ENCODE assay signal across 32 cellular contexts in the genomic region with DNA sequence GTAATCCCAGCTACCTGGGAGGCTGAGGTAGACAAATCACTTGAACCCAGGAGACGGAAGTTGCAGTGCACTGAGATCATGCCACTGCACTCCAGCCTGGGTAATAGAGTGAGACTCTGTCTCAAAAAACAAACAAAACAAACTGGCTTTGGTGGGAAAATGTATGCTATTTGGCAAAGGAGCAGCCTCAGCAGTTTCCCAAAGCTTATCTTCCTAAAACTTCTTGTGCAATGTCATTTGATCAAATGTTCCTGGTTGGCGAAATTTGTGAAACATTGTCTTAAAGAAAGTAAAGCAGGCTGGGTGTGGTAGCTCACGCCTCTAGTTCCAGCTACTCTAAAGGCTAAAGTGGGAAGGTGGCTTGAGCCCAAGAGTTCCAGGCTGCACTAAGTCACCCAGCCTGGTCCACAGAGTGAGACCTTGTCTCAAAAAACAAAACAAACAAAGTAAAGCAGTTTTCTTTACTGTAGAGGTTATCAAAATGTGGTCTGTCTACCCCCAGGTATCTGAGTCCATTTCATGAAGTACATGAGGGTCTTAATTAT.
"Had no signal": no experiment of that assay in that cellular context is flagged by ENCODE, and none has a peak within 500 bp of the region (broad histone marks: within the 10 kb centered on the region; RNA-seq: fewer than 3 reads in every experiment).

No MANE protein-coding gene starts in this region.

- H3K27me3 Mint-ChIP-seq: activated B cell treated with CpG ODN at 0.5 μM for 24 hours; activated CD8-positive, alpha-beta T cell treated with anti-CD3 and anti-CD28 coated beads for 36 hours; activated naive CD4-positive, alpha-beta T cell treated with anti-CD3 and anti-CD28 coated beads, Interleukin-2, amount 50 U/mL, for 24 hours; activated naive CD8-positive, alpha-beta T cell treated with anti-CD3 and anti-CD28 coated beads for 36 hours; activated naive CD8-positive, alpha-beta T cell treated with anti-CD3 and anti-CD28 coated beads, Interleukin-2, amount 50 U/mL, for 24 hours; activated T-helper 17 cell treated with anti-CD3 and anti-CD28 coated beads, Interleukin-2, amount 50 U/mL, for 72 hours; T-helper 17 cell had no signal

- DNase-seq: activated B cell treated with CpG ODN at 0.5 μM for 24 hours; activated CD4-positive, alpha-beta T cell treated with anti-CD3 and anti-CD28 coated beads for 48 hours; activated CD4-positive, alpha-beta T cell treated with anti-CD3 and anti-CD28 coated beads, Interleukin-2, amount 50 U/mL, for 1 hour; activated CD4-positive, alpha-beta T cell treated with anti-CD3 and anti-CD28 coated beads, Interleukin-2, amount 50 U/mL, for 48 hours; activated CD8-positive, alpha-beta memory T cell treated with anti-CD3 and anti-CD28 coated beads for 24 hours; activated CD8-positive, alpha-beta T cell treated with anti-CD3 and anti-CD28 coated beads for 36 hours; activated effector memory CD4-positive, alpha-beta T cell treated with Interleukin-2 at 50 U/mL for 16 hours; activated naive CD4-positive, alpha-beta T cell treated with anti-CD3 and anti-CD28 coated beads for 36 hours; activated naive CD8-positive, alpha-beta T cell treated with anti-CD3 and anti-CD28 coated beads for 36 hours; activated naive CD8-positive, alpha-beta T cell treated with anti-CD3 and anti-CD28 coated beads, Interleukin-2, amount 50 U/mL, for 24 hours; activated T-cell treated with anti-CD3 and anti-CD28 coated beads, Interleukin-2, amount 50 U/mL, for 4 hours; adrenal gland; amygdala; aorta; body of pancreas; caudate nucleus; cortex of kidney; dermis blood vessel endothelial cell; effector CD4-positive, alpha-beta T cell; effector memory CD8-positive, alpha-beta T cell; esophagus squamous epithelium; foreskin melanocyte; head of caudate nucleus; T-helper 1 cell; T-helper 17 cell; T1000 had no signal

- H3K4me3 ChIP-seq: adrenal gland, body of pancreas, esophagus squamous epithelium, gastroesophageal sphincter had no signal

- H3K36me3 ChIP-seq: adrenal gland, esophagus squamous epithelium, gastroesophageal sphincter had no signal

- H3K9me3 Mint-ChIP-seq: activated B cell treated with CpG ODN at 0.5 μM for 24 hours; activated CD8-positive, alpha-beta T cell treated with anti-CD3 and anti-CD28 coated beads for 36 hours; activated naive CD4-positive, alpha-beta T cell treated with anti-CD3 and anti-CD28 coated beads for 36 hours; activated naive CD4-positive, alpha-beta T cell treated with anti-CD3 and anti-CD28 coated beads, Interleukin-2, amount 50 U/mL, for 24 hours; activated naive CD8-positive, alpha-beta T cell treated with anti-CD3 and anti-CD28 coated beads for 36 hours; activated naive CD8-positive, alpha-beta T cell treated with anti-CD3 and anti-CD28 coated beads, Interleukin-2, amount 50 U/mL, for 24 hours; activated T-cell treated with anti-CD3 and anti-CD28 coated beads, Interleukin-2, amount 50 U/mL, for 4 hours; activated T-helper 17 cell treated with anti-CD3 and anti-CD28 coated beads, Interleukin-2, amount 50 U/mL, for 72 hours; effector memory CD8-positive, alpha-beta T cell had no signal

- H3K4me1 Mint-ChIP-seq: activated naive CD8-positive, alpha-beta T cell treated with anti-CD3 and anti-CD28 coated beads, Interleukin-2, amount 50 U/mL, for 24 hours; activated T-helper 17 cell treated with anti-CD3 and anti-CD28 coated beads, Interleukin-2, amount 50 U/mL, for 72 hours had no signal

- ATAC-seq: activated CD4-positive, CD25-positive, alpha-beta regulatory T cell treated with anti-CD3 and anti-CD28 coated beads, Interleukin-2, amount 50 U/mL, for 24 hours; activated CD8-positive, alpha-beta T cell treated with anti-CD3 and anti-CD28 coated beads for 36 hours; activated naive CD8-positive, alpha-beta T cell treated with anti-CD3 and anti-CD28 coated beads, Interleukin-2, amount 50 U/mL, for 24 hours; activated T-cell treated with anti-CD3 and anti-CD28 coated beads, Interleukin-2, amount 50 U/mL, for 4 hours; activated T-helper 17 cell treated with anti-CD3 and anti-CD28 coated beads, Interleukin-2, amount 50 U/mL, for 72 hours; body of pancreas; effector memory CD8-positive, alpha-beta T cell; gastroesophageal sphincter; T-helper 17 cell had no signal

- H3K4me3 Mint-ChIP-seq: activated B cell treated with CpG ODN at 0.5 μM for 24 hours; activated CD8-positive, alpha-beta T cell treated with anti-CD3 and anti-CD28 coated beads for 36 hours; activated naive CD4-positive, alpha-beta T cell treated with anti-CD3 and anti-CD28 coated beads for 36 hours; activated naive CD4-positive, alpha-beta T cell treated with anti-CD3 and anti-CD28 coated beads, Interleukin-2, amount 50 U/mL, for 24 hours; activated naive CD8-positive, alpha-beta T cell treated with anti-CD3 and anti-CD28 coated beads for 36 hours; activated naive CD8-positive, alpha-beta T cell treated with anti-CD3 and anti-CD28 coated beads, Interleukin-2, amount 50 U/mL, for 24 hours; activated T-cell treated with anti-CD3 and anti-CD28 coated beads, Interleukin-2, amount 50 U/mL, for 4 hours; activated T-helper 17 cell treated with anti-CD3 and anti-CD28 coated beads, Interleukin-2, amount 50 U/mL, for 72 hours; effector memory CD8-positive, alpha-beta T cell; T-helper 17 cell; T-helper 2 cell treated with Interferon-gamma antibody and Interleukin-4, amounts not matched to agents 5 μg/mL and 100 μg/mL, for 36 hours had no signal

- H3K36me3 Mint-ChIP-seq: activated naive CD4-positive, alpha-beta T cell treated with anti-CD3 and anti-CD28 coated beads, Interleukin-2, amount 50 U/mL, for 24 hours; activated naive CD8-positive, alpha-beta T cell treated with anti-CD3 and anti-CD28 coated beads for 36 hours had no signal

- H3K9me3 ChIP-seq: adrenal gland, body of pancreas, esophagus squamous epithelium, gastroesophageal sphincter had no signal

- H3K4me1 ChIP-seq: adrenal gland, body of pancreas, gastroesophageal sphincter had no signal

- H3K27ac Mint-ChIP-seq: activated B cell treated with CpG ODN at 0.5 μM for 24 hours; activated CD8-positive, alpha-beta T cell treated with anti-CD3 and anti-CD28 coated beads for 36 hours; activated naive CD4-positive, alpha-beta T cell treated with anti-CD3 and anti-CD28 coated beads for 36 hours; activated naive CD4-positive, alpha-beta T cell treated with anti-CD3 and anti-CD28 coated beads, Interleukin-2, amount 50 U/mL, for 24 hours; activated naive CD8-positive, alpha-beta T cell treated with anti-CD3 and anti-CD28 coated beads for 36 hours; activated naive CD8-positive, alpha-beta T cell treated with anti-CD3 and anti-CD28 coated beads, Interleukin-2, amount 50 U/mL, for 24 hours; activated T-helper 17 cell treated with anti-CD3 and anti-CD28 coated beads, Interleukin-2, amount 50 U/mL, for 72 hours; effector memory CD8-positive, alpha-beta T cell; T-helper 17 cell; T-helper 2 cell treated with Interferon-gamma antibody and Interleukin-4, amounts not matched to agents 5 μg/mL and 100 μg/mL, for 36 hours had no signal

- H3K27ac ChIP-seq: adrenal gland, body of pancreas, gastroesophageal sphincter, VCaP had no signal

- H3K27me3 ChIP-seq: body of pancreas, esophagus squamous epithelium, gastroesophageal sphincter had no signal
